ENCODE assay signal across 1 cellular context in the genomic region with DNA sequence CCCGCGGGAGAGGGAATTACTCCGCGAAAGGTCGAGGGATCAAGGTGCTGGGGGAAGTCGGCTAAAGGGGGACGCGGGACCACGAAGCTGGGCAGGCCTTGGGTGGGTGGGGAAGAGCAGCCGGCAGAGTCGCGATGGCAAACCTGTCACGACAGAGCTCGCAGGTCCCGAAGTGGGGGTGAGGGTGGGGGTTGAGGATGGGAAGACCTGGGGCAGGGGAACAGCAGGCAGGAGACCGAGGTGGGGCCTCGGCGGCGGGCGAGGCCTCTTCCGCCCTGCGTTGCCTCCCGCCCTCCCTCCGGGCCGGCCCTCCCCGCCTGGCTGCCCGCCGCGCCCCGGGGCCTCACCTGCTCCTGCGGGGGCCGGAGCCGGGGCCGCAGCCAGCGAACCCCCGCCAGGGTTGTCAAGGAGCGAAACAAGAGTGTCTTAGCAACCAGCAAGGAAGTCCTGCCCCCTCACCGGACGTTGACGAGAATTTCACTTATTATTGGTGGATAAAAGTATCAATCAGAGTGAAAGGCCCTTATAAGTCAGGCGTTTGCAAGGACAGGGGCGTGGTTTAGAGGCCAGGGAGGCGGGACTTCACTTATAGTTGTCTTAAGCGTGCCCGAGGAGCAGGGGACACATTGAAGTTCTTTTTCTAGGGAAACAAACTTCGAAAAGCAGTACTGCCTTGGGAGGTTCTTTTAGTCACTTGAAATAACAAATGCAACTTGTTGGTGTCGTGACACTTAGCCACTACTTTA.
A peak's percentile ranks its signal among the peaks of the same experiment; 100 is the strongest.
TF ChIP-seq lines count a peak whose summit lies in the region.

DNAL4 (minus strand) TSS at position 423 of the 746 bp plus-strand sequence. CDS start 11,412 bp downstream, outside the sequence.

TF ChIP-seq in HEK293, 187 proteins besides CTCF, POLR2A, EP300 and RAD21 (continued from another document and continues in another):
- TF ChIP-seq, protein P1, sequence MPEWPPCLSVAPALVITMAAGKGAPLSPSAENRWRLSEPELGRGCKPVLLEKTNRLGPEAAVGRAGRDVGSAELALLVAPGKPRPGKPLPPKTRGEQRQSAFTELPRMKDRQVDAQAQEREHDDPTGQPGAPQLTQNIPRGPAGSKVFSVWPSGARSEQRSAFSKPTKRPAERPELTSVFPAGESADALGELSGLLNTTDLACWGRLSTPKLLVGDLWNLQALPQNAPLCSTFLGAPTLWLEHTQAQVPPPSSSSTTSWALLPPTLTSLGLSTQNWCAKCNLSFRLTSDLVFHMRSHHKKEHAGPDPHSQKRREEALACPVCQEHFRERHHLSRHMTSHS (tag by site-specific recombination; IDR thresholded peaks at IDR 0.05): no peak
- TF ChIP-seq ZNF510 (tag by site-specific recombination; IDR thresholded peaks at IDR 0.05; ENCODE audit: insufficient replicate concordance): no peak
- TF ChIP-seq, protein P2, sequence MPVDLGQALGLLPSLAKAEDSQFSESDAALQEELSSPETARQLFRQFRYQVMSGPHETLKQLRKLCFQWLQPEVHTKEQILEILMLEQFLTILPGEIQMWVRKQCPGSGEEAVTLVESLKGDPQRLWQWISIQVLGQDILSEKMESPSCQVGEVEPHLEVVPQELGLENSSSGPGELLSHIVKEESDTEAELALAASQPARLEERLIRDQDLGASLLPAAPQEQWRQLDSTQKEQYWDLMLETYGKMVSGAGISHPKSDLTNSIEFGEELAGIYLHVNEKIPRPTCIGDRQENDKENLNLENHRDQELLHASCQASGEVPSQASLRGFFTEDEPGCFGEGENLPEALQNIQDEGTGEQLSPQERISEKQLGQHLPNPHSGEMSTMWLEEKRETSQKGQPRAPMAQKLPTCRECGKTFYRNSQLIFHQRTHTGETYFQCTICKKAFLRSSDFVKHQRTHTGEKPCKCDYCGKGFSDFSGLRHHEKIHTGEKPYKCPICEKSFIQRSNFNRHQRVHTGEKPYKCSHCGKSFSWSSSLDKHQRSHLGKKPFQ (tag by site-specific recombination; IDR thresholded peaks at IDR 0.05): no peak
- no peak for TF ChIP-seq ZNF174 (tag by site-specific recombination; IDR thresholded peaks at IDR 0.05)
- no peak for TF ChIP-seq ZNF114 (tag by site-specific recombination; IDR thresholded peaks at IDR 0.05)
- no peak for TF ChIP-seq ZNF24 (tag by site-specific recombination; IDR thresholded peaks at IDR 0.05)
- peak; percentile 68 for TF ChIP-seq ZNF518A (tag by site-specific recombination; conservative IDR thresholded peaks at IDR 0.05; ENCODE audit: low read depth)
- TF ChIP-seq ZNF561 (tag by site-specific recombination; IDR thresholded peaks at IDR 0.05; ENCODE audit: borderline replicate concordance): peak; percentile 63; the same call in 1 of the 2 replicates
- TF ChIP-seq AEBP2 (tag by site-specific recombination; IDR thresholded peaks at IDR 0.05; ENCODE audit: borderline replicate concordance): no peak
- TF ChIP-seq IKZF3 (tag by site-specific recombination; IDR thresholded peaks at IDR 0.05): peak; percentile 58; the same call in 1 of the 2 replicates
- TF ChIP-seq ZNF37A (tag by site-specific recombination; IDR thresholded peaks at IDR 0.05): no peak; the same call in none of the 2 replicates
- no peak for TF ChIP-seq ZNF169 (tag by site-specific recombination; IDR thresholded peaks at IDR 0.05)
- no peak for TF ChIP-seq ZNF473 (tag by site-specific recombination; IDR thresholded peaks at IDR 0.05)
- TF ChIP-seq ZNF623 (tag by site-specific recombination; IDR thresholded peaks at IDR 0.05): no peak
- peak; percentile 40; the same call in 1 of the 2 replicates for TF ChIP-seq KLF7 (tag by site-specific recombination; IDR thresholded peaks at IDR 0.05; ENCODE audit: borderline replicate concordance)
- TF ChIP-seq KLF10 (tag by site-specific recombination; IDR thresholded peaks at IDR 0.05): peak; percentile 58; the same call in 1 of the 2 replicates
- TF ChIP-seq, protein P3, sequence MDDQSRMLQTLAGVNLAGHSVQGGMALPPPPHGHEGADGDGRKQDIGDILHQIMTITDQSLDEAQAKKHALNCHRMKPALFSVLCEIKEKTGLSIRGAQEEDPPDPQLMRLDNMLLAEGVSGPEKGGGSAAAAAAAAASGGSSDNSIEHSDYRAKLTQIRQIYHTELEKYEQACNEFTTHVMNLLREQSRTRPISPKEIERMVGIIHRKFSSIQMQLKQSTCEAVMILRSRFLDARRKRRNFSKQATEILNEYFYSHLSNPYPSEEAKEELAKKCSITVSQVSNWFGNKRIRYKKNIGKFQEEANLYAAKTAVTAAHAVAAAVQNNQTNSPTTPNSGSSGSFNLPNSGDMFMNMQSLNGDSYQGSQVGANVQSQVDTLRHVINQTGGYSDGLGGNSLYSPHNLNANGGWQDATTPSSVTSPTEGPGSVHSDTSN (CRISPR knock-in tag; IDR thresholded peaks at IDR 0.05): peak; percentile 87
- no peak for TF ChIP-seq ZNF580 (tag by site-specific recombination; IDR thresholded peaks at IDR 0.05)
- TF ChIP-seq SALL2 (tag by site-specific recombination; IDR thresholded peaks at IDR 0.05; ENCODE audit: borderline replicate concordance): no peak
- TF ChIP-seq ZIC2 (tag by site-specific recombination; IDR thresholded peaks at IDR 0.05): peak; percentile 10; the same call in 1 of the 2 replicates
- TF ChIP-seq ZNF10 (tag by site-specific recombination; IDR thresholded peaks at IDR 0.05): no peak
- TF ChIP-seq ZNF426 (tag by site-specific recombination; IDR thresholded peaks at IDR 0.05): no peak
- TF ChIP-seq ZNF530 (tag by site-specific recombination; IDR thresholded peaks at IDR 0.05; ENCODE audit: low read depth): no peak
- peak; percentile 38 for TF ChIP-seq ZBTB11 (tag by site-specific recombination; conservative IDR thresholded peaks at IDR 0.05; ENCODE audit: low read depth)
- 0 out of 2 replicates have a peak, but pooled peaks have one; percentile 6 for TF ChIP-seq ZBTB44 (tag by site-specific recombination; IDR thresholded peaks at IDR 0.05)
- peak; percentile 93 for TF ChIP-seq SP2 (tag by site-specific recombination; IDR thresholded peaks at IDR 0.05)
- no peak for TF ChIP-seq TRIM28 (IDR thresholded peaks at IDR 0.05; ENCODE audit: borderline replicate concordance, low read length)
- no peak for TF ChIP-seq ZNF560 (tag by site-specific recombination; IDR thresholded peaks at IDR 0.05; ENCODE audit: borderline replicate concordance)
- TF ChIP-seq ZNF521 (tag by site-specific recombination; IDR thresholded peaks at IDR 0.05): no peak
- peak; percentile 41; the same call in 1 of the 2 replicates for TF ChIP-seq ZFHX2 (tag by site-specific recombination; conservative IDR thresholded peaks at IDR 0.05)
- no peak for TF ChIP-seq GLI2 (tag by site-specific recombination; IDR thresholded peaks at IDR 0.05; ENCODE audit: borderline replicate concordance, low read depth)
- TF ChIP-seq ZNF19 (tag by site-specific recombination; IDR thresholded peaks at IDR 0.05; ENCODE audit: low read depth): no peak
- no peak for TF ChIP-seq ZNF112 (tag by site-specific recombination; IDR thresholded peaks at IDR 0.05)
- no peak for TF ChIP-seq ZNF549 (tag by site-specific recombination; IDR thresholded peaks at IDR 0.05)
- TF ChIP-seq GLIS1 (tag by site-specific recombination; IDR thresholded peaks at IDR 0.05): no peak; the same call in 1 of the 2 replicates
- no peak for TF ChIP-seq OVOL3 (tag by site-specific recombination; IDR thresholded peaks at IDR 0.05)
- peak; percentile 16; the same call in 1 of the 2 replicates for TF ChIP-seq ZNF660 (tag by site-specific recombination; IDR thresholded peaks at IDR 0.05)
- no peak for TF ChIP-seq SP7 (tag by site-specific recombination; IDR thresholded peaks at IDR 0.05)
- TF ChIP-seq ZNF366 (tag by site-specific recombination; conservative IDR thresholded peaks at IDR 0.05): no peak
- 0 out of 2 replicates have a peak, but pooled peaks have one; percentile 5 for TF ChIP-seq EGR2 (tag by site-specific recombination; IDR thresholded peaks at IDR 0.05; ENCODE audit: low read depth)
- TF ChIP-seq KLF17 (tag by site-specific recombination; IDR thresholded peaks at IDR 0.05): peak; percentile 36; the same call in 1 of the 2 replicates
- TF ChIP-seq ZFP41 (tag by site-specific recombination; IDR thresholded peaks at IDR 0.05; ENCODE audit: borderline replicate concordance): no peak
- peak; percentile 70 for TF ChIP-seq ZSCAN30 (tag by site-specific recombination; IDR thresholded peaks at IDR 0.05)
